In the genomic region with DNA sequence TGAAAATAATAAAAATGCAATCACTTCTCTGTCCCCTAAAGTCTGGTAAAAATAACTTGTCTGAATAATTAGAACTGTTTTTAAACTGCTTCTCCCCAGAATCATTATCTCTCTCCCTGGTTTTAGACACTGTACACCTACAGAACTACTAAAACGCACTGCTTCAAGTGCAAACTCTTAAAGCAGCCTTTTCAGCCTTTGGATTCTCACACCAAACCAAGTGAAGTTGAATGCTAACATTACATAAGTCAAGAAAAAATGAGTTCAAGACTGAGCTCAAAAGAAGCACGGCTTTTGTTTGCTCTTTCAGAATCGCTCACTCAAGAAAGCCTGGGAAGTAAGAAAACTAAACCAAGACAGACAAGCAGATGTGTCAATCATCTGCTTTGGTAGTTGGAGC, we compare ENCODE assay signal across 32 cellular contexts.
"Had no signal": no experiment of that assay in that cellular context is flagged by ENCODE, and none has a peak within 500 bp of the region (broad histone marks: within the 10 kb centered on the region; RNA-seq: fewer than 3 reads in every experiment).

No MANE protein-coding gene starts in this region.

- ATAC-seq: activated naive CD4-positive, alpha-beta T cell treated with anti-CD3 and anti-CD28 coated beads, Interleukin-2, amount 50 U/mL, for 72 hours; activated naive CD8-positive, alpha-beta T cell treated with anti-CD3 and anti-CD28 coated beads, Interleukin-2, amount 50 U/mL, for 24 hours; activated T-cell treated with anti-CD3 and anti-CD28 coated beads, Interleukin-2, amount 50 U/mL, for 4 hours; activated T-cell treated with anti-CD3 and anti-CD28 coated beads, Interleukin-2, amount 50 U/mL, for 72 hours; activated T-helper 17 cell treated with anti-CD3 and anti-CD28 coated beads, Interleukin-2, amount 50 U/mL, for 72 hours; body of pancreas had no signal

- H3K27ac ChIP-seq: adrenal gland, ascending aorta, body of pancreas, brain microvascular endothelial cell, breast epithelium, cardiac muscle cell had no signal

- H3K4me1 ChIP-seq: breast epithelium had no signal

- DNase-seq: activated effector memory CD4-positive, alpha-beta T cell treated with anti-CD3 and anti-CD28 coated beads, Interleukin-2, amount 50 U/mL, for 16 hours; activated effector memory CD4-positive, alpha-beta T cell treated with Interleukin-2 at 50 U/mL for 16 hours; activated gamma-delta T cell; activated gamma-delta T cell treated with Interleukin-2 at 50 U/mL for 16 hours; activated naive CD4-positive, alpha-beta T cell; activated naive CD4-positive, alpha-beta T cell treated with anti-CD3 and anti-CD28 coated beads for 36 hours; activated naive CD4-positive, alpha-beta T cell treated with anti-CD3 and anti-CD28 coated beads, Interleukin-2, amount 10 ng/mL, durations not matched to agents 7 days and 5 days; activated naive CD4-positive, alpha-beta T cell treated with anti-CD3 and anti-CD28 coated beads, Interleukin-2, amount 50 U/mL, for 16 hours; activated naive CD4-positive, alpha-beta T cell treated with Interleukin-2 at 50 U/mL for 16 hours; activated naive CD8-positive, alpha-beta T cell treated with anti-CD3 and anti-CD28 coated beads for 36 hours; activated naive CD8-positive, alpha-beta T cell treated with anti-CD3 and anti-CD28 coated beads, Interleukin-2, amount 10 ng/mL, durations not matched to agents 7 days and 5 days; activated naive CD8-positive, alpha-beta T cell treated with anti-CD3 and anti-CD28 coated beads, Interleukin-2, amount 50 U/mL, for 24 hours; activated T-cell treated with anti-CD3 and anti-CD28 coated beads, Interleukin-2, amount 50 U/mL, for 24 hours; activated T-cell treated with anti-CD3 and anti-CD28 coated beads, Interleukin-2, amount 50 U/mL, for 4 hours; activated T-cell treated with anti-CD3 and anti-CD28 coated beads, Interleukin-2, amount 50 U/mL, for 48 hours; activated T-cell treated with anti-CD3 and anti-CD28 coated beads, Interleukin-2, amount 50 U/mL, for 72 hours; adrenal gland; amniotic stem cell; amygdala; anterior cingulate cortex; aorta; body of pancreas; brain microvascular endothelial cell; central memory CD4-positive, alpha-beta T cell; cerebellar nuclear complex had no signal

- H3K4me3 ChIP-seq: adrenal gland, ascending aorta, body of pancreas, breast epithelium, cardiac muscle cell had no signal

- H3K36me3 ChIP-seq: adrenal gland, ascending aorta, brain microvascular endothelial cell, breast epithelium, cardiac muscle cell had no signal

- H3K9me3 ChIP-seq: adrenal gland, ascending aorta, body of pancreas, breast epithelium had no signal

- FAIRE-seq: astrocyte, bronchial epithelial cell had no signal
